Comparison of ENCODE assay signal across 20 cellular contexts in genomic region chr5:14863105-14863504, GRCh38.
"Had no signal": no experiment of that assay in that cellular context is flagged by ENCODE, and none has a peak within 500 bp of the region (broad histone marks: within the 10 kb centered on the region; RNA-seq: fewer than 3 reads in every experiment).

No MANE protein-coding gene starts in this region.

- H3K9me3 Mint-ChIP-seq: activated naive CD8-positive, alpha-beta T cell treated with anti-CD3 and anti-CD28 coated beads, Interleukin-2, amount 10 ng/mL, durations not matched to agents 7 days and 5 days; activated T-helper 1 cell treated with anti-CD3 and anti-CD28 coated beads, Interleukin-12 subunit alpha, Interleukin-12 subunit beta, Interleukin-2, Interleukin-4 antibody, amounts not matched to agents 30 ng/mL and 10 ng/mL and 1 ng/mL, durations not matched to agents 14 hours and 24 hours and 36 hours; dendritic cell treated with granulocyte-macrophage colony-stimulating factor and Interleukin-4, amounts not matched to agents 40 ng/mL and 50 ng/mL, for 4 days; nephron had no signal

- H3K36me3 ChIP-seq: neutrophil, thyroid gland had no signal

- ATAC-seq: activated CD4-positive, CD25-positive, alpha-beta regulatory T cell treated with anti-CD3 and anti-CD28 coated beads, Interleukin-2, amount 50 U/mL, for 24 hours; activated CD8-positive, alpha-beta T cell treated with anti-CD3 and anti-CD28 coated beads, Interleukin-2, amount 10 ng/mL, durations not matched to agents 7 days and 5 days; SK-N-SH treated with all-trans-retinoic acid at 6 μM for 48 hours; stimulated activated naive CD8-positive, alpha-beta T cell treated with anti-CD3 and anti-CD28 coated beads, Interleukin-15, Interleukin-2, amounts not matched to agents 100 U/mL and 50 U/mL, for 24 hours had no signal

- H3K27me3 ChIP-seq: thyroid gland had no signal

- H3K4me1 Mint-ChIP-seq: activated naive CD8-positive, alpha-beta T cell treated with anti-CD3 and anti-CD28 coated beads, Interleukin-2, amount 10 ng/mL, durations not matched to agents 7 days and 5 days; nephron had no signal

- H3K27ac Mint-ChIP-seq: activated CD8-positive, alpha-beta T cell treated with anti-CD3 and anti-CD28 coated beads, Interleukin-2, amount 10 ng/mL, durations not matched to agents 7 days and 5 days; activated naive CD8-positive, alpha-beta T cell treated with anti-CD3 and anti-CD28 coated beads, Interleukin-2, amount 10 ng/mL, durations not matched to agents 7 days and 5 days; activated T-helper 1 cell treated with anti-CD3 and anti-CD28 coated beads, Interleukin-12 subunit alpha, Interleukin-12 subunit beta, Interleukin-2, Interleukin-4 antibody, amounts not matched to agents 30 ng/mL and 10 ng/mL and 1 ng/mL, durations not matched to agents 14 hours and 24 hours and 36 hours; dendritic cell treated with granulocyte-macrophage colony-stimulating factor and Interleukin-4, amounts not matched to agents 40 ng/mL and 50 ng/mL, for 4 days; nephron had no signal

- H3K4me3 Mint-ChIP-seq: activated CD8-positive, alpha-beta T cell treated with anti-CD3 and anti-CD28 coated beads, Interleukin-2, amount 10 ng/mL, durations not matched to agents 7 days and 5 days; activated naive CD8-positive, alpha-beta T cell treated with anti-CD3 and anti-CD28 coated beads, Interleukin-2, amount 10 ng/mL, durations not matched to agents 7 days and 5 days; activated T-helper 1 cell treated with anti-CD3 and anti-CD28 coated beads, Interleukin-12 subunit alpha, Interleukin-12 subunit beta, Interleukin-2, Interleukin-4 antibody, amounts not matched to agents 30 ng/mL and 10 ng/mL and 1 ng/mL, durations not matched to agents 14 hours and 24 hours and 36 hours; dendritic cell treated with granulocyte-macrophage colony-stimulating factor and Interleukin-4, amounts not matched to agents 40 ng/mL and 50 ng/mL, for 4 days; nephron had no signal

- H3K27me3 Mint-ChIP-seq: activated naive CD8-positive, alpha-beta T cell treated with anti-CD3 and anti-CD28 coated beads, Interleukin-2, amount 10 ng/mL, durations not matched to agents 7 days and 5 days; dendritic cell treated with granulocyte-macrophage colony-stimulating factor and Interleukin-4, amounts not matched to agents 40 ng/mL and 50 ng/mL, for 4 days had no signal

- H3K27ac ChIP-seq: neutrophil, parathyroid adenoma, thyroid gland had no signal

- H3K9me3 ChIP-seq: neutrophil, thyroid gland had no signal

- H3K4me3 ChIP-seq: thyroid gland had no signal

- DNase-seq: activated CD4-positive, alpha-beta T cell treated with anti-CD3 and anti-CD28 coated beads, Interleukin-2, amount 50 U/mL, for 1 hour; activated CD8-positive, alpha-beta T cell treated with anti-CD3 and anti-CD28 coated beads, Interleukin-2, amount 10 ng/mL, durations not matched to agents 7 days and 5 days; activated naive CD4-positive, alpha-beta T cell; activated naive CD8-positive, alpha-beta T cell treated with anti-CD3 and anti-CD28 coated beads, Interleukin-2, amount 10 ng/mL, durations not matched to agents 7 days and 5 days; amniotic stem cell; effector CD4-positive, alpha-beta T cell; foreskin fibroblast; hippocampal formation; kidney glomerular epithelial cell; mesenchymal stem cell; stimulated activated CD4-positive, alpha-beta T cell treated with anti-CD3 and anti-CD28 coated beads, Interleukin-4, amount 100 ng/mL, for 4 hours; stimulated activated naive CD8-positive, alpha-beta T cell treated with anti-CD3 and anti-CD28 coated beads, Interleukin-15, Interleukin-2, amounts not matched to agents 100 U/mL and 50 U/mL, for 24 hours; thyroid gland had no signal
